In genomic region chr6:157019733-157020132, GRCh38 we compare ENCODE assay signal across 9 cellular contexts.
DNase-seq lines count a peak whose midpoint lies in the region; ATAC-seq and TF ChIP-seq lines count a peak whose summit lies in the region.
"Had no signal": no experiment of that assay in that cellular context is flagged by ENCODE, and none has a peak within 500 bp of the region (broad histone marks: within the 10 kb centered on the region; RNA-seq: fewer than 3 reads in every experiment).

No MANE protein-coding gene starts in this region.

- in situ Hi-C loops in GM13977 (cut with MboI; ENCODE audit: low pct_unique_long_range_greater_than_20kb, low sequenced_read_pairs, unreplicated experiment), result no loop called here

- H3K4me2 ChIP-seq in OCI-LY7 (ENCODE audit: low read length), result peak overlapping the region; percentile 97

- BruUV-seq in OCI-LY7 (replicated peaks; lab: Mats Ljungman, UMichigan), result no TSS peak

- peak; percentile 25 for TF ChIP-seq CTCF in GM13977 (IDR thresholded peaks at IDR 0.05; ENCODE audit: extremely low read depth, insufficient read depth, missing control alignments)
- TF ChIP-seq CTCF in OCI-LY7 (conservative IDR thresholded peaks at IDR 0.05; ENCODE audit: low read length), result peak; percentile 41; the same call in 1 of the 2 replicates
- TF ChIP-seq CTCF in dorsolateral prefrontal cortex (IDR thresholded peaks at IDR 0.05 in 54 of 56, conservative IDR thresholded peaks at IDR 0.05 in 2 of 56; ENCODE audit: low read depth in 1 of 56, partially characterized antibody in 56 of 56), result no peak

- peak overlapping the region; percentile 89 for H3K27ac ChIP-seq in OCI-LY7 (ENCODE audit: low read depth, low read length, poor library complexity, severe bottlenecking)
- H3K27ac ChIP-seq in dorsolateral prefrontal cortex, result peak overlapping the region in 34 of 59 donors; percentile 5 to 100 (median 99)
- peak overlapping the region; percentile 24 for H3K27ac ChIP-seq in rectal smooth muscle tissue (ENCODE audit: low read depth, low read length)
- no peak overlapping the region for H3K27ac ChIP-seq in caudate nucleus (ENCODE audit: low read depth, low read length)

- peaks cover 38% of the 10 kb centered on the region for H3K4me1 ChIP-seq in OCI-LY7 (ENCODE audit: insufficient read depth, low read length, poor library complexity, severe bottlenecking)
- peaks cover 18% of the 10 kb centered on the region for H3K4me1 ChIP-seq in rectal smooth muscle tissue (ENCODE audit: control insufficient read depth, insufficient read depth, low read length)

- POLR2A ChIA-PET in OCI-LY7 (lab: Charles Lee), result interaction anchor here (0.5 to 1.6 kb wide), 10 partner anchors 9 to 456 kb away, joined by 3 to 11 read pairs (median 3); no protein-coding TSS in a partner anchor

- no peak for ATAC-seq in HG03565 (IDR thresholded peaks at IDR 0.05; ENCODE audit: unreplicated experiment)

- H3K9me2 ChIP-seq in OCI-LY7 (ENCODE audit: insufficient read depth, low read length), result no peaks in the 10 kb centered on the region

- H3K4me3 ChIP-seq in OCI-LY7 (ENCODE audit: low read depth, low read length, poor library complexity, severe bottlenecking) (peak overlapping the region; percentile 73), dorsolateral prefrontal cortex (peak overlapping the region in 6 of 59 donors; percentile 80 to 87 (median 84)), rectal smooth muscle tissue (ENCODE audit: low read length) (no peak overlapping the region)

- intact Hi-C loops in OCI-LY7 (cut with micrococcal nuclease; ENCODE audit: unreplicated experiment), result loop anchor here (2.0 to 5.0 kb wide), 4 partner anchors 167 to 623 kb away; no protein-coding TSS in a partner anchor
- intact Hi-C loops in dorsolateral prefrontal cortex (cut with DNase I), result loop anchor here (2.0 to 10.0 kb wide), 5 partner anchors 142 to 455 kb away; no protein-coding TSS in a partner anchor

- DNase-seq in GM13977 (ENCODE audit: low spot score) (peak; percentile 36), OCI-LY7 (ENCODE audit: low spot score) (peak; percentile 62), dorsolateral prefrontal cortex (no peak), hypothalamus (lab: John Stamatoyannopoulos, UW) (no peak), caudate nucleus (lab: John Stamatoyannopoulos, UW) (no peak), D341Med (ENCODE audit: low spot score) (no peak)

- H3K9ac ChIP-seq in rectal smooth muscle tissue (ENCODE audit: low read length), result no peak overlapping the region

- H3K36me3 ChIP-seq in OCI-LY7 (ENCODE audit: insufficient read depth, low read length), result no peaks in the 10 kb centered on the region; the same call in 1 of the 2 replicates
- no peaks in the 10 kb centered on the region for H3K36me3 ChIP-seq in rectal smooth muscle tissue (ENCODE audit: control insufficient read depth, insufficient read depth, low read length)
- H3K36me3 ChIP-seq: prostate gland had no signal

- peaks cover 12% of the 10 kb centered on the region; the same call in 1 of the 2 replicates for H4K20me1 ChIP-seq in OCI-LY7 (ENCODE audit: insufficient read depth, low read length)

- CTCF ChIA-PET in OCI-LY7 (lab: Charles Lee; ENCODE audit: unreplicated experiment), result interaction anchor here (0.5 to 1.2 kb wide), 3 partner anchors 122 to 834 kb away, joined by 3 read pairs; no protein-coding TSS in a partner anchor

- peaks cover 80% of the 10 kb centered on the region for H3K79me2 ChIP-seq in OCI-LY7 (ENCODE audit: insufficient read depth, low read depth, low read length)

- H2AFZ ChIP-seq in OCI-LY7 (ENCODE audit: low read length), result no peak overlapping the region

- H3K9me3 ChIP-seq in OCI-LY7 (ENCODE audit: low read length), result no peaks in the 10 kb centered on the region
- H3K9me3 ChIP-seq: prostate gland had no signal

- H3K27me3 ChIP-seq in dorsolateral prefrontal cortex, result no peaks in the 10 kb centered on the region
- no peaks in the 10 kb centered on the region for H3K27me3 ChIP-seq in rectal smooth muscle tissue (ENCODE audit: control insufficient read depth, insufficient read depth, low read length)

Comparison
In these comparisons a context has a peak if more than half of its experiments do, and no peak if none do; other contexts are left out.
1. DNase-seq: peak in GM13977 (single experiment) and OCI-LY7 (single experiment); none in dorsolateral prefrontal cortex (0 of 10), hypothalamus (0 of 51), caudate nucleus (0 of 61) and D341Med (single experiment).
2. CTCF ChIP-seq: peak in GM13977 (single experiment) and OCI-LY7 (single experiment); none in dorsolateral prefrontal cortex (0 of 56).